Comparison of ENCODE assay signal across 17 cellular contexts in genomic region chr3:193693774-193694173, GRCh38.
DNase-seq lines count a peak whose midpoint lies in the region; ATAC-seq and TF ChIP-seq lines count a peak whose summit lies in the region.
"Had no signal": no experiment of that assay in that cellular context is flagged by ENCODE, and none has a peak within 500 bp of the region (broad histone marks: within the 10 kb centered on the region; RNA-seq: fewer than 3 reads in every experiment).

No MANE protein-coding gene starts in this region.

- intact Hi-C loops in OCI-LY7 (cut with micrococcal nuclease; ENCODE audit: unreplicated experiment) = no loop called here

- H3K4me1 ChIP-seq in OCI-LY7 (ENCODE audit: insufficient read depth, low read length, poor library complexity, severe bottlenecking) = peaks cover 19% of the 10 kb centered on the region

- no TSS peak for BruUV-seq in OCI-LY7 (replicated peaks; lab: Mats Ljungman, UMichigan)

- peak overlapping the region; percentile 17 for H3K4me3 ChIP-seq in OCI-LY7 (ENCODE audit: low read depth, low read length, poor library complexity, severe bottlenecking)

- no peaks in the 10 kb centered on the region for H3K9me3 ChIP-seq in OCI-LY7 (ENCODE audit: low read length)

- H3K79me2 ChIP-seq in OCI-LY7 (ENCODE audit: insufficient read depth, low read depth, low read length) = no peaks in the 10 kb centered on the region

- ATAC-seq in GM19395 (IDR thresholded peaks at IDR 0.05; ENCODE audit: unreplicated experiment) (peak; percentile 71), HG03175 (IDR thresholded peaks at IDR 0.05; ENCODE audit: unreplicated experiment) (peak; percentile 65)
- ATAC-seq: Right ventricle myocardium inferior had no signal

- peak overlapping the region; percentile 36 for H3K27ac ChIP-seq in OCI-LY7 (ENCODE audit: low read depth, low read length, poor library complexity, severe bottlenecking)

- POLR2A ChIA-PET in OCI-LY7 (lab: Charles Lee) = interaction anchor here (0.6 to 1.5 kb wide), 4 partner anchors 12 to 69 kb away, joined by 3 to 5 read pairs (median 3); no protein-coding TSS in a partner anchor

- TF ChIP-seq CTCF in OCI-LY7 (conservative IDR thresholded peaks at IDR 0.05; ENCODE audit: low read length) = no peak

- no peaks in the 10 kb centered on the region for H3K9me2 ChIP-seq in OCI-LY7 (ENCODE audit: insufficient read depth, low read length)

- H4K20me1 ChIP-seq in OCI-LY7 (ENCODE audit: insufficient read depth, low read length) = no peaks in the 10 kb centered on the region

- CTCF ChIA-PET in OCI-LY7 (lab: Charles Lee; ENCODE audit: unreplicated experiment) = interaction anchor here (0.6 kb wide), 1 partner anchor 27 kb away, joined by 3 read pairs; no protein-coding TSS in a partner anchor

- DNase-seq in OCI-LY7 (ENCODE audit: low spot score) (peak; percentile 66), glomerular visceral epithelial cell (ENCODE audit: extremely low spot score) (no peak), T-helper 1 cell (no peak), hypothalamus (lab: John Stamatoyannopoulos, UW) (no peak), NCI-H2081 (lab: John Stamatoyannopoulos, UW) (no peak)
- DNase-seq: activated naive CD4-positive, alpha-beta T cell; endodermal cell; foreskin melanocyte; GDM1; immature natural killer cell; mammary epithelial cell; NCI-H1436; NCI-H524 treated with DMSO at 0.1 percent for 48 hours; small intestine had no signal

- peak overlapping the region; percentile 62 for H3K4me2 ChIP-seq in OCI-LY7 (ENCODE audit: low read length)

- H2AFZ ChIP-seq in OCI-LY7 (ENCODE audit: low read length) = no peak overlapping the region

- H3K36me3 ChIP-seq in OCI-LY7 (ENCODE audit: insufficient read depth, low read length) = peaks cover 12% of the 10 kb centered on the region; the same call in 1 of the 2 replicates
